ENCODE assay signal across 14 cellular contexts in genomic region chr11:86941077-86941870, GRCh38. TPM values are rescaled to one million over a fixed set of nuclear protein-coding genes. Genes with fewer than 3 reads are reported as not detected.
A peak's percentile ranks its signal among the peaks of the same experiment; 100 is the strongest.
DNase-seq lines count a peak whose midpoint lies in the region; TF ChIP-seq lines count a peak whose summit lies in the region.
"Had no signal": no experiment of that assay in that cellular context is flagged by ENCODE, and none has a peak within 500 bp of the region (broad histone marks: within the 10 kb centered on the region; RNA-seq: fewer than 3 reads in every experiment).

No MANE protein-coding gene starts in this region.

- no peak overlapping the region for H2BK15ac ChIP-seq in mesendoderm (replicated peaks; ENCODE audit: low read depth)

- no peak overlapping the region for H4K8ac ChIP-seq in mesendoderm (ENCODE audit: low read depth, low read length)

- in situ Hi-C loops in GM23248 (cut with MboI) = no loop called here

- H3F3A ChIP-seq in GM23248 (ENCODE audit: insufficient read depth) = peaks cover 30% of the 10 kb centered on the region; the same call in 1 of the 2 replicates

- H3K27ac Mint-ChIP-seq in endothelial cell (ENCODE audit: unreplicated experiment) (peak overlapping the region; percentile 85), CD14-positive monocyte (no peak overlapping the region)
- H3K27ac Mint-ChIP-seq: activated T-cell treated with anti-CD3 and anti-CD28 coated beads, Interleukin-2, amount 50 U/mL, for 24 hours; dendritic cell treated with granulocyte-macrophage colony-stimulating factor and Interleukin-4, amounts not matched to agents 40 ng/mL and 50 ng/mL, for 4 days had no signal

- H3K27me3 Mint-ChIP-seq in endothelial cell (ENCODE audit: unreplicated experiment) (no peaks in the 10 kb centered on the region), CD14-positive monocyte (ENCODE audit: low read depth in 3 of 3) (peaks cover 0 to 2% (median 2%) of the 10 kb centered on the region in 3 donors)

- peak overlapping the region; percentile 87 for H2AFZ ChIP-seq in GM23248

- no peak overlapping the region for H3K4me3 Mint-ChIP-seq in endothelial cell (ENCODE audit: unreplicated experiment)
- H3K4me3 Mint-ChIP-seq in CD14-positive monocyte = no peak overlapping the region
- H3K4me3 Mint-ChIP-seq: activated T-cell treated with anti-CD3 and anti-CD28 coated beads, Interleukin-2, amount 50 U/mL, for 24 hours; dendritic cell treated with granulocyte-macrophage colony-stimulating factor and Interleukin-4, amounts not matched to agents 40 ng/mL and 50 ng/mL, for 4 days; naive B cell had no signal

- intact Hi-C loops in spleen (cut with DNase I; ENCODE audit: low total_unique reads) (no loop called here), CD14-positive monocyte (cut with micrococcal nuclease) (no loop called here)

- H3K79me1 ChIP-seq in mesendoderm (ENCODE audit: low read length) = no peaks in the 10 kb centered on the region

- no peak overlapping the region for H4K5ac ChIP-seq in mesendoderm (ENCODE audit: low read length)

- peaks cover 12% of the 10 kb centered on the region for H3K36me3 Mint-ChIP-seq in endothelial cell (ENCODE audit: low read depth, unreplicated experiment)
- no peaks in the 10 kb centered on the region for H3K36me3 Mint-ChIP-seq in CD14-positive monocyte
- H3K36me3 Mint-ChIP-seq: naive B cell had no signal

- TF ChIP-seq CTCF in endothelial cell (IDR thresholded peaks at IDR 0.05; ENCODE audit: unreplicated experiment) = no peak
- TF ChIP-seq CTCF in spleen (IDR thresholded peaks at IDR 0.05 in 8 of 11, conservative IDR thresholded peaks at IDR 0.05 in 3 of 11) = no peak
- TF ChIP-seq CTCF in CD14-positive monocyte (IDR thresholded peaks at IDR 0.05) = no peak

- H3K9me2 ChIP-seq in GM23248 (ENCODE audit: insufficient read depth) = no peaks in the 10 kb centered on the region

- peak overlapping the region; percentile 51 for H3K4me3 ChIP-seq in GM23248
- no peak overlapping the region for H3K4me3 ChIP-seq in mesendoderm (ENCODE audit: low read length)
- H3K4me3 ChIP-seq in spleen = no peak overlapping the region

- H3K79me2 ChIP-seq in GM23248 (ENCODE audit: insufficient read depth) (peaks cover 9% of the 10 kb centered on the region; the same call in 1 of the 2 replicates), mesendoderm (ENCODE audit: control insufficient read depth, insufficient read depth, low read length) (peaks cover 1% of the 10 kb centered on the region)

- H3K9me3 Mint-ChIP-seq in endothelial cell (ENCODE audit: unreplicated experiment) (no peaks in the 10 kb centered on the region), CD14-positive monocyte (no peaks in the 10 kb centered on the region)
- H3K9me3 Mint-ChIP-seq: activated T-cell treated with anti-CD3 and anti-CD28 coated beads, Interleukin-2, amount 50 U/mL, for 24 hours; dendritic cell treated with granulocyte-macrophage colony-stimulating factor and Interleukin-4, amounts not matched to agents 40 ng/mL and 50 ng/mL, for 4 days; naive B cell had no signal

- peak overlapping the region; percentile 19 for H3K56ac ChIP-seq in mesendoderm (ENCODE audit: low read length)

- peak; percentile 38 for DNase-seq in GM23248
- DNase-seq in endothelial cell (ENCODE audit: low spot score) = no peak
- no peak for DNase-seq in mesendoderm
- DNase-seq in spleen = no peak
- no peak for DNase-seq in putamen (ENCODE audit: low spot score)
- DNase-seq in DMS79 (lab: John Stamatoyannopoulos, UW) = no peak
- no peak for DNase-seq in 8988T
- no peak for DNase-seq in CD14-positive monocyte (ENCODE audit: low spot score)
- DNase-seq: activated T-cell treated with anti-CD3 and anti-CD28 coated beads, Interleukin-2, amount 50 U/mL, for 24 hours; naive B cell; NCI-H1436; NCI-H510A; T-helper 1 cell had no signal

- H3K4me2 ChIP-seq in GM23248 (ENCODE audit: unreplicated experiment) (peak overlapping the region; percentile 71), mesendoderm (ENCODE audit: low read length) (no peak overlapping the region)

- H3K4ac ChIP-seq in mesendoderm (ENCODE audit: low read depth, low read length) = no peak overlapping the region

- no peak for TF ChIP-seq POLR2A in spleen (IDR thresholded peaks at IDR 0.05)

- no peak overlapping the region for H2BK5ac ChIP-seq in mesendoderm (ENCODE audit: low read length)

- H3K9ac ChIP-seq in GM23248 (peak overlapping the region; percentile 68), mesendoderm (ENCODE audit: low read length) (no peak overlapping the region)

- no peak overlapping the region for H2BK120ac ChIP-seq in mesendoderm (ENCODE audit: low read depth, low read length)

- H3K18ac ChIP-seq in mesendoderm (ENCODE audit: low read length) = peak overlapping the region; percentile 54

- no peaks in the 10 kb centered on the region for H3K9me3 ChIP-seq in GM23248 (ENCODE audit: low read depth)
- H3K9me3 ChIP-seq in spleen = no peaks in the 10 kb centered on the region

- no peak overlapping the region for H3K23ac ChIP-seq in mesendoderm (ENCODE audit: low read length)

- H3K36me3 ChIP-seq in GM23248 (ENCODE audit: low read depth) (no peaks in the 10 kb centered on the region), mesendoderm (ENCODE audit: control insufficient read depth, insufficient read depth, low read length) (no peaks in the 10 kb centered on the region), spleen (no peaks in the 10 kb centered on the region)

- H3K27me3 ChIP-seq in GM23248 (replicated peaks; ENCODE audit: insufficient read depth) = no peaks in the 10 kb centered on the region
- no peaks in the 10 kb centered on the region for H3K27me3 ChIP-seq in mesendoderm (ENCODE audit: insufficient read depth, low read length, poor library complexity)
- no peaks in the 10 kb centered on the region for H3K27me3 ChIP-seq in spleen (replicated peaks in 1 of 7)

- H4K20me1 ChIP-seq in GM23248 (ENCODE audit: insufficient read depth) = no peaks in the 10 kb centered on the region

- H3K4me1 Mint-ChIP-seq in endothelial cell (ENCODE audit: unreplicated experiment) = peaks cover 67% of the 10 kb centered on the region
- peaks cover 5% of the 10 kb centered on the region for H3K4me1 Mint-ChIP-seq in CD14-positive monocyte
- H3K4me1 Mint-ChIP-seq: naive B cell had no signal

- WGBS in GM23248 (ENCODE audit: low coverage in 1 of 2, low lambda C conversion rate in 2 of 2, missing lambda C conversion rate in 2 of 2), 2 experiments = 25% methylated on average over 7 of the region's 7 CpGs
- no CpG with 5 or more reads among the region's 7 CpGs for WGBS in mesendoderm (ENCODE audit: extremely low coverage, insufficient coverage, low lambda C conversion rate)
- 74 to 82% (median 79%) methylated on average over 7 of the region's 7 CpGs for WGBS in spleen, 5 donors

- H3K4me1 ChIP-seq in GM23248 (ENCODE audit: insufficient read depth) (peaks cover 33% of the 10 kb centered on the region), mesendoderm (ENCODE audit: control insufficient read depth, low read depth, low read length) (peaks cover 10% of the 10 kb centered on the region), spleen (peaks cover 3 to 61% (median 33%) of the 10 kb centered on the region in 6 donors)

- no peak overlapping the region for H2AK5ac ChIP-seq in mesendoderm (ENCODE audit: low read length)

- H3K27ac ChIP-seq in GM23248 (peak overlapping the region; percentile 66), mesendoderm (ENCODE audit: low read depth, low read length) (no peak overlapping the region), spleen (peak overlapping the region; percentile 6 to 78 (median 71))

RNA-seq across cellular contexts. Expression of gene FZD4, which starts 13.9 kb away (rescaled TPM):
- 19.1 and 21.3 TPM in 2 replicates for total RNA-seq in GM23248 (2014; rRNA removed; shearing (Covaris generic))
- polyA plus RNA-seq in GM23248 (2016; fragmentation: Nextera tagmentation; extraction: Ambion mirVana) (7.8 and 8.3 TPM in 2 replicates), spleen (1 to 10 TPM; 3.0 to 9.4 (median 5.0) TPM), CD14-positive monocyte (not detected)
- total RNA-seq in endothelial cell (ENCODE audit: unreplicated experiment) (71.5 TPM), spleen (10 to 100 TPM; 13.2 to 46.7 (median 36.1) TPM)
- 4.7 TPM for polyA plus RNA-seq in mesendoderm (2013, experiment 1 of 2)
- polyA plus RNA-seq in mesendoderm (2013, experiment 2 of 2) = 4.2 TPM
